Comparison of ENCODE assay signal across 26 cellular contexts in genomic region chr5:149881069-149881622, GRCh38.
"Had no signal": no experiment of that assay in that cellular context is flagged by ENCODE, and none has a peak within 500 bp of the region (broad histone marks: within the 10 kb centered on the region; RNA-seq: fewer than 3 reads in every experiment).

No MANE protein-coding gene starts in this region.

- H3K9me3 ChIP-seq: ascending aorta, gastrocnemius medialis, heart left ventricle had no signal

- H3K4me3 ChIP-seq: ascending aorta, dorsolateral prefrontal cortex, gastrocnemius medialis, heart left ventricle had no signal

- H3K27ac ChIP-seq: ascending aorta, dorsolateral prefrontal cortex, foreskin keratinocyte, gastrocnemius medialis, heart left ventricle had no signal

- FAIRE-seq: colon had no signal

- H3K27me3 ChIP-seq: ascending aorta, dorsolateral prefrontal cortex, foreskin keratinocyte, gastrocnemius medialis, heart left ventricle had no signal

- H3K4me1 ChIP-seq: ascending aorta, gastrocnemius medialis had no signal

- DNase-seq: activated CD4-positive, alpha-beta memory T cell treated with anti-CD3 and anti-CD28 coated beads, Interleukin-2, amount 10 ng/mL, durations not matched to agents 7 days and 5 days; activated CD4-positive, alpha-beta T cell treated with anti-CD3 and anti-CD28 coated beads for 1 hour; activated CD4-positive, alpha-beta T cell treated with anti-CD3 and anti-CD28 coated beads for 4 hours; activated CD4-positive, alpha-beta T cell treated with anti-CD3 and anti-CD28 coated beads, Interleukin-2, amount 10 ng/mL, durations not matched to agents 7 days and 5 days; activated CD4-positive, alpha-beta T cell treated with anti-CD3 and anti-CD28 coated beads, Interleukin-2, amount 50 U/mL, for 4 hours; activated CD8-positive, alpha-beta memory T cell treated with anti-CD3 and anti-CD28 coated beads, Interleukin-2, amount 50 U/mL, for 48 hours; activated gamma-delta T cell; activated naive CD4-positive, alpha-beta T cell; activated naive CD4-positive, alpha-beta T cell treated with anti-CD3 and anti-CD28 coated beads, Interleukin-2, amount 10 ng/mL, durations not matched to agents 7 days and 5 days; activated naive CD8-positive, alpha-beta T cell treated with anti-CD3 and anti-CD28 coated beads, Interleukin-2, amount 10 ng/mL, durations not matched to agents 7 days and 5 days; activated T-cell treated with anti-CD3 and anti-CD28 coated beads for 4 hours; activated T-cell treated with anti-CD3 and anti-CD28 coated beads, Interleukin-2, amount 50 U/mL, for 24 hours; activated T-cell treated with anti-CD3 and anti-CD28 coated beads, Interleukin-2, amount 50 U/mL, for 72 hours; caudate nucleus; dorsolateral prefrontal cortex; effector memory CD4-positive, alpha-beta T cell; endodermal cell; erythroblast; gastrocnemius medialis; glutamatergic neuron; heart left ventricle; T-helper 2 cell had no signal

- H3K36me3 ChIP-seq: ascending aorta, gastrocnemius medialis, heart left ventricle had no signal

- ATAC-seq: activated naive CD4-positive, alpha-beta T cell treated with anti-CD3 and anti-CD28 coated beads, Interleukin-2, amount 50 U/mL, for 72 hours; activated T-cell treated with anti-CD3 and anti-CD28 coated beads, Interleukin-2, amount 50 U/mL, for 72 hours; foreskin keratinocyte; gastrocnemius medialis; heart left ventricle had no signal
